2 cellular contexts compared by ENCODE assay signal in the genomic region with DNA sequence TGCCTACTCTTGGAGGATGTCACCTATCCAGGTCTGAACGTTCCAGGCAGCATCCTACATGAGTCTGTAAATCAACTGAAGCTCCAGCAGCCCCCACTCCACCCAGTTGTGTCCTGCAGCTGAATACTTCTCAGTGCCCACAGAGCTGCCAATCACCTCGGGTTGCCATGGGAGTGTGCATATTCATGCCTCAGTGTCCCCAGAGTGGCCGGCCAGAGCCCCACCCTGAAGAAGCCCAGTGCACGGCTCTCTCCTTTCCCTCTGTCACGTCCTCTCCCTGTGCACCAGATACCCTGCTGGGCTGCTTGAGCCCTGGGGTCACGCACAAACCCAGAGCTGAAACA.
A peak's percentile ranks its signal among the peaks of the same experiment; 100 is the strongest.
TF ChIP-seq lines count a peak whose summit lies in the region.

No MANE protein-coding gene starts in this region.

TF ChIP-seq in HEK293, 187 proteins besides CTCF, POLR2A, EP300 and RAD21:
- no peak for TF ChIP-seq ZFP3 (tag by site-specific recombination; IDR thresholded peaks at IDR 0.05; ENCODE audit: low read depth)
- TF ChIP-seq, protein P1, sequence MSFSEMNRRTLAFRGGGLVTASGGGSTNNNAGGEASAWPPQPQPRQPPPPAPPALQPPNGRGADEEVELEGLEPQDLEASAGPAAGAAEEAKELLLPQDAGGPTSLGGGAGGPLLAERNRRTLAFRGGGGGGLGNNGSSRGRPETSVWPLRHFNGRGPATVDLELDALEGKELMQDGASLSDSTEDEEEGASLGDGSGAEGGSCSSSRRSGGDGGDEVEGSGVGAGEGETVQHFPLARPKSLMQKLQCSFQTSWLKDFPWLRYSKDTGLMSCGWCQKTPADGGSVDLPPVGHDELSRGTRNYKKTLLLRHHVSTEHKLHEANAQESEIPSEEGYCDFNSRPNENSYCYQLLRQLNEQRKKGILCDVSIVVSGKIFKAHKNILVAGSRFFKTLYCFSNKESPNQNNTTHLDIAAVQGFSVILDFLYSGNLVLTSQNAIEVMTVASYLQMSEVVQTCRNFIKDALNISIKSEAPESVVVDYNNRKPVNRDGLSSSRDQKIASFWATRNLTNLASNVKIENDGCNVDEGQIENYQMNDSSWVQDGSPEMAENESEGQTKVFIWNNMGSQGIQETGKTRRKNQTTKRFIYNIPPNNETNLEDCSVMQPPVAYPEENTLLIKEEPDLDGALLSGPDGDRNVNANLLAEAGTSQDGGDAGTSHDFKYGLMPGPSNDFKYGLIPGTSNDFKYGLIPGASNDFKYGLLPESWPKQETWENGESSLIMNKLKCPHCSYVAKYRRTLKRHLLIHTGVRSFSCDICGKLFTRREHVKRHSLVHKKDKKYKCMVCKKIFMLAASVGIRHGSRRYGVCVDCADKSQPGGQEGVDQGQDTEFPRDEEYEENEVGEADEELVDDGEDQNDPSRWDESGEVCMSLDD (tag by site-specific recombination; IDR thresholded peaks at IDR 0.05) = no peak
- no peak for TF ChIP-seq ZFHX2 (tag by site-specific recombination; conservative IDR thresholded peaks at IDR 0.05)
- TF ChIP-seq, protein P2, sequence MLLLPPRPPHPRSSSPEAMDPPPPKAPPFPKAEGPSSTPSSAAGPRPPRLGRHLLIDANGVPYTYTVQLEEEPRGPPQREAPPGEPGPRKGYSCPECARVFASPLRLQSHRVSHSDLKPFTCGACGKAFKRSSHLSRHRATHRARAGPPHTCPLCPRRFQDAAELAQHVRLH (tag by site-specific recombination; IDR thresholded peaks at IDR 0.05) = no peak
- peak; percentile 16; the same call in 1 of the 2 replicates for TF ChIP-seq ZIC2 (tag by site-specific recombination; IDR thresholded peaks at IDR 0.05)

TF ChIP-seq in H1, 55 proteins besides CTCF, POLR2A, EP300 and RAD21:
- TF ChIP-seq HDAC2 (IDR thresholded peaks at IDR 0.05; ENCODE audit: borderline replicate concordance in 1 of 2, low read depth in 2 of 2, low read length in 2 of 2) (no peak), TBP (IDR thresholded peaks at IDR 0.05; ENCODE audit: low read depth, low read length) (no peak), KDM5A (IDR thresholded peaks at IDR 0.05; ENCODE audit: low read length) (no peak), TAF1 (IDR thresholded peaks at IDR 0.05; ENCODE audit: low read depth, low read length) (no peak), NRF1 (IDR thresholded peaks at IDR 0.05; ENCODE audit: low read depth, low read length) (no peak), SIRT6 (IDR thresholded peaks at IDR 0.05; ENCODE audit: low read length) (no peak), SP1 (IDR thresholded peaks at IDR 0.05; ENCODE audit: low read depth, low read length) (no peak), ZNF274 (IDR thresholded peaks at IDR 0.05; ENCODE audit: borderline replicate concordance, extremely low read depth, low read length) (no peak), FOSL1 (IDR thresholded peaks at IDR 0.05; ENCODE audit: insufficient read depth, low read depth, low read length) (no peak), NANOG (IDR thresholded peaks at IDR 0.05; ENCODE audit: insufficient read depth, low read depth, low read length, poor library complexity, severe bottlenecking) (no peak), BACH1 (IDR thresholded peaks at IDR 0.05; ENCODE audit: low read length) (no peak), CTBP2 (IDR thresholded peaks at IDR 0.05; ENCODE audit: borderline replicate concordance, insufficient read depth, insufficient read length, low read length) (no peak), SAP30 (IDR thresholded peaks at IDR 0.05; ENCODE audit: insufficient read depth, insufficient replicate concordance, low read length) (no peak)
- TF ChIP-seq, protein P3, sequence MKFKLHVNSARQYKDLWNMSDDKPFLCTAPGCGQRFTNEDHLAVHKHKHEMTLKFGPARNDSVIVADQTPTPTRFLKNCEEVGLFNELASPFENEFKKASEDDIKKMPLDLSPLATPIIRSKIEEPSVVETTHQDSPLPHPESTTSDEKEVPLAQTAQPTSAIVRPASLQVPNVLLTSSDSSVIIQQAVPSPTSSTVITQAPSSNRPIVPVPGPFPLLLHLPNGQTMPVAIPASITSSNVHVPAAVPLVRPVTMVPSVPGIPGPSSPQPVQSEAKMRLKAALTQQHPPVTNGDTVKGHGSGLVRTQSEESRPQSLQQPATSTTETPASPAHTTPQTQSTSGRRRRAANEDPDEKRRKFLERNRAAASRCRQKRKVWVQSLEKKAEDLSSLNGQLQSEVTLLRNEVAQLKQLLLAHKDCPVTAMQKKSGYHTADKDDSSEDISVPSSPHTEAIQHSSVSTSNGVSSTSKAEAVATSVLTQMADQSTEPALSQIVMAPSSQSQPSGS (IDR thresholded peaks at IDR 0.05; ENCODE audit: low read length) = no peak
- TF ChIP-seq, protein P4, sequence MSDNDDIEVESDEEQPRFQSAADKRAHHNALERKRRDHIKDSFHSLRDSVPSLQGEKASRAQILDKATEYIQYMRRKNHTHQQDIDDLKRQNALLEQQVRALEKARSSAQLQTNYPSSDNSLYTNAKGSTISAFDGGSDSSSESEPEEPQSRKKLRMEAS (IDR thresholded peaks at IDR 0.05) = no peak
TF ChIP-seq in H1: peak in this region for 0.
